In genomic region chr2:218387369-218388194, GRCh38 we compare ENCODE assay signal across 8 cellular contexts. TPM values are rescaled to one million over a fixed set of nuclear protein-coding genes. Genes with fewer than 3 reads are reported as not detected.
DNase-seq lines count a peak whose midpoint lies in the region; ATAC-seq and TF ChIP-seq lines count a peak whose summit lies in the region.

No MANE protein-coding gene starts in this region.

- H3K4me3 Mint-ChIP-seq in immature natural killer cell: peak overlapping the region in 3 of 5 donors; percentile 15 to 65 (median 61)

- H3K36me3 ChIP-seq in body of pancreas (replicated peaks in 1 of 2; ENCODE audit: insufficient read depth in 1 of 2, low read depth in 2 of 2): no peaks in the 10 kb centered on the region
- peaks cover 0 to 87% (median 0%) of the 10 kb centered on the region in 6 donors for H3K36me3 ChIP-seq in spleen

- H3K27me3 ChIP-seq in body of pancreas (no peaks in the 10 kb centered on the region), spleen (replicated peaks in 1 of 7) (peaks cover 0 to 11% (median 0%) of the 10 kb centered on the region in 7 donors)

- H3K27ac Mint-ChIP-seq in immature natural killer cell: peak overlapping the region in 2 of 6 donors; percentile 26 to 40

- 20 to 34% methylated on average over 15 to 36 of the region's 38 CpGs for WGBS in body of pancreas, 2 donors
- 16 to 25% (median 20%) methylated on average over 30 to 38 of the region's 38 CpGs for WGBS in spleen, 5 donors

- peaks cover 18 to 22% of the 10 kb centered on the region in 2 donors for H3K4me1 Mint-ChIP-seq in immature natural killer cell

- H3K4me3 ChIP-seq in body of pancreas (no peak overlapping the region), spleen (peak overlapping the region; percentile 2 to 61 (median 28))

- intact Hi-C loops in body of pancreas (cut with DNase I): no loop called here
- intact Hi-C loops in spleen (cut with DNase I; ENCODE audit: low total_unique reads): no loop called here

- TF ChIP-seq CTCF in body of pancreas (IDR thresholded peaks at IDR 0.05): no peak
- no peak for TF ChIP-seq CTCF in spleen (IDR thresholded peaks at IDR 0.05 in 8 of 11, conservative IDR thresholded peaks at IDR 0.05 in 3 of 11)

- no peaks in the 10 kb centered on the region for H3K9me3 ChIP-seq in body of pancreas
- H3K9me3 ChIP-seq in spleen: no peaks in the 10 kb centered on the region

- peak overlapping the region; percentile 12 to 79 (median 60) for H3K27ac ChIP-seq in body of pancreas
- H3K27ac ChIP-seq in spleen: peak overlapping the region in 7 of 8 donors; percentile 9 to 81 (median 64)

- peaks cover 0 to 8% (median 5%) of the 10 kb centered on the region in 3 donors for H3K27me3 Mint-ChIP-seq in immature natural killer cell (ENCODE audit: low read depth in 3 of 3)

- H3K4me1 ChIP-seq in body of pancreas (peaks cover 14% of the 10 kb centered on the region), spleen (peaks cover 0 to 70% (median 16%) of the 10 kb centered on the region in 6 donors)

- ATAC-seq in body of pancreas (peak; percentile 88), HG03460 (IDR thresholded peaks at IDR 0.05; ENCODE audit: unreplicated experiment) (no peak), HG02623 (IDR thresholded peaks at IDR 0.05; ENCODE audit: unreplicated experiment) (no peak)

- TF ChIP-seq POLR2A in body of pancreas (IDR thresholded peaks at IDR 0.05) (peak in 2 of 3 donors; percentile 29 to 42), spleen (IDR thresholded peaks at IDR 0.05) (no peak)

- no peaks in the 10 kb centered on the region for H3K9me3 Mint-ChIP-seq in immature natural killer cell

- no peaks in the 10 kb centered on the region for H3K36me3 Mint-ChIP-seq in immature natural killer cell

- DNase-seq in DMS153 (lab: John Stamatoyannopoulos, UW) (peak; percentile 89), NCI-H2029 treated with DMSO at 0.1 percent for 48 hours (lab: John Stamatoyannopoulos, UW) (peak; percentile 82), body of pancreas (peak; percentile 69 to 83 (median 73)), immature natural killer cell (no peak), spleen (peak; percentile 85), epidermal melanocyte (ENCODE audit: insufficient read length, low spot score) (no peak)

RNA-seq across cellular contexts. Expression of gene SLC11A1, which starts 5.5 kb away (rescaled TPM):
- total RNA-seq in body of pancreas (1 to 10 TPM; 3.0 to 7.3 TPM), spleen (100 to 1,000 TPM in 4 of 7 donors, 10 to 100 TPM in 3; 63.5 to 576 (median 167) TPM)
- polyA plus RNA-seq in immature natural killer cell (1 to 10 TPM in 2 of 3 donors, under 1 TPM in 1; 0.66 to 1.8 (median 1.2) TPM), spleen (10 to 100 TPM in 2 of 3 donors, 1 to 10 TPM in 1; 6.2 to 67.0 (median 38.6) TPM)

RNA-seq across cellular contexts. Expression of gene CTDSP1, which starts 12.1 kb away (rescaled TPM):
- 10 to 100 TPM; 67.2 to 98.9 TPM for total RNA-seq in body of pancreas
- 10 to 100 TPM; 43.7 to 78.5 (median 61.8) TPM for polyA plus RNA-seq in immature natural killer cell
- total RNA-seq in spleen: 100 to 1,000 TPM; 114 to 184 (median 163) TPM
- 100 to 1,000 TPM in 1 of 3 donors, 10 to 100 TPM in 2; 65.6 to 114 (median 72.4) TPM for polyA plus RNA-seq in spleen

RNA-seq across cellular contexts. Expression of gene CATIP, which starts 30.9 kb away (rescaled TPM):
- under 1 TPM; 0.33 to 0.52 TPM for total RNA-seq in body of pancreas
- polyA plus RNA-seq in immature natural killer cell: under 1 TPM in 1 of 3 donors, not detected in 2; 0.08 TPM
- total RNA-seq in spleen: under 1 TPM in 5 of 7 donors, not detected in 2; 0.30 to 0.76 (median 0.60) TPM
- polyA plus RNA-seq in spleen: 1 to 10 TPM in 1 of 3 donors, under 1 TPM in 2; 0.57 to 1.1 (median 0.99) TPM

RNA-seq across cellular contexts. Expression of gene VIL1, which starts 31.3 kb away (rescaled TPM):
- total RNA-seq in body of pancreas (10 to 100 TPM; 15.3 to 15.8 TPM), spleen (under 1 TPM in 3 of 7 donors, not detected in 4; 0.17 to 0.72 (median 0.38) TPM)
- polyA plus RNA-seq in immature natural killer cell (under 1 TPM in 2 of 3 donors, not detected in 1; 0.47 to 0.63 TPM), spleen (under 1 TPM; 0.04 to 0.19 (median 0.06) TPM)

Comparison
In these comparisons a context has a peak if more than half of its experiments do, and no peak if none do; other contexts are left out.
1. DNase-seq: peak in DMS153 (single experiment), NCI-H2029 treated with DMSO at 0.1 percent for 48 hours (single experiment), body of pancreas (4 of 4) and spleen (single experiment); none in immature natural killer cell (0 of 3) and epidermal melanocyte (single experiment).
2. H3K4me3 ChIP-seq: peak in spleen (8 of 8); none in body of pancreas (0 of 2).
3. POLR2A ChIP-seq: peak in body of pancreas (2 of 3); none in spleen (0 of 3).
4. RNA of gene SLC11A1, which starts 5.5 kb away (total RNA-seq): 63.5 to 576 TPM in spleen; 3.0 to 7.3 TPM in body of pancreas; every median in the first group is over 4 times any median in the second.